17 cellular contexts compared by ENCODE assay signal in the genomic region with DNA sequence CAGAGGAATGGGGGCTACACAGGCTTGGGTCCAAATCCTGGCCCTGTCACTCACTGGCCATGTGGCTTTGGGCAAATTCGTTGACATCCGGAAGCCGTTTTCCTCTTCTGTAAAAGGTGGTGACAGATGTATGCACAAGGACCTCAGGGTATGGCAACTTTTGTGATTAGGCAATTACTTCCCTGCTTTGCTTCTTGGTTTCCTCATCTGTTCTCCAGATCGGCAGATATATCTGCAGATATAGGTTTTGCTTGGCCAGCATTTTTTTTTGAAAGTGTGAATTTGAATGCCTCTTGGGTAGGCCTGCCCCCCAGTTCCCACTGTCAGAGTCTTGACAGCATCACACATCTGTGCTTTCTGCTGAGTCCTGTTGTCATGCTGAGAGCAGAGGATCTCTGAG. TPM values are rescaled to one million over a fixed set of nuclear protein-coding genes. Genes with fewer than 3 reads are reported as not detected.
DNase-seq lines count a peak whose midpoint lies in the region; ATAC-seq and TF ChIP-seq lines count a peak whose summit lies in the region.
"Had no signal": no experiment of that assay in that cellular context is flagged by ENCODE, and none has a peak within 500 bp of the region (broad histone marks: within the 10 kb centered on the region; RNA-seq: fewer than 3 reads in every experiment).

No MANE protein-coding gene starts in this region.

- H3K4me1 ChIP-seq in right cardiac atrium (ENCODE audit: control insufficient read depth, insufficient read depth, low read length) = peaks cover 4% of the 10 kb centered on the region
- H3K4me1 ChIP-seq: BE2C, foreskin keratinocyte had no signal

- H3K27ac ChIP-seq in right cardiac atrium (ENCODE audit: low read length) (peak overlapping the region; percentile 73), WERI-Rb-1 (no peak overlapping the region)
- H3K27ac ChIP-seq: foreskin keratinocyte had no signal

- H3K4me1 Mint-ChIP-seq in stimulated activated naive CD8-positive, alpha-beta T cell treated with anti-CD3 and anti-CD28 coated beads, Interleukin-15, Interleukin-2, amounts not matched to agents 100 ng/mL and 50 ng/mL, for 24 hours (ENCODE audit: low read depth) = peaks cover 82% of the 10 kb centered on the region

- TF ChIP-seq CTCF in WERI-Rb-1 (IDR thresholded peaks at IDR 0.05; ENCODE audit: low read depth, low read length) = no peak

- H3K9me3 Mint-ChIP-seq in stimulated activated naive CD8-positive, alpha-beta T cell treated with anti-CD3 and anti-CD28 coated beads, Interleukin-15, Interleukin-2, amounts not matched to agents 100 ng/mL and 50 ng/mL, for 24 hours = no peaks in the 10 kb centered on the region

- H3K4me3 ChIP-seq in right cardiac atrium (ENCODE audit: low read length) (no peak overlapping the region), WERI-Rb-1 (ENCODE audit: low read depth, low read length) (no peak overlapping the region)

- no peaks in the 10 kb centered on the region for H3K36me3 ChIP-seq in WERI-Rb-1
- H3K36me3 ChIP-seq: BE2C had no signal

- no peak for ATAC-seq in stimulated activated naive CD8-positive, alpha-beta T cell treated with anti-CD3 and anti-CD28 coated beads, Interleukin-15, Interleukin-2, amounts not matched to agents 100 U/mL and 50 U/mL, for 24 hours
- ATAC-seq in right cardiac atrium (no peak), GM18517 (IDR thresholded peaks at IDR 0.05; ENCODE audit: unreplicated experiment) (no peak), HG03439 (IDR thresholded peaks at IDR 0.05; ENCODE audit: unreplicated experiment) (no peak)

- peak overlapping the region; percentile 79 for H3K4me3 Mint-ChIP-seq in stimulated activated naive CD8-positive, alpha-beta T cell treated with anti-CD3 and anti-CD28 coated beads, Interleukin-15, Interleukin-2, amounts not matched to agents 100 ng/mL and 50 ng/mL, for 24 hours

- intact Hi-C loops in right cardiac atrium (cut with DNase I) = no loop called here

- DNase-seq in stimulated activated naive CD8-positive, alpha-beta T cell treated with anti-CD3 and anti-CD28 coated beads, Interleukin-15, Interleukin-2, amounts not matched to agents 100 U/mL and 50 U/mL, for 24 hours = no peak
- DNase-seq in SIG-M5 treated with dmso at 0.1 percent for 504 hours (lab: John Stamatoyannopoulos, UW; ENCODE audit: unreplicated experiment) (peak; percentile 97), right cardiac atrium (no peak), glomerular visceral epithelial cell (ENCODE audit: extremely low spot score) (no peak), WERI-Rb-1 (no peak)
- DNase-seq: BE2C; effector CD8-positive, alpha-beta T cell; foreskin keratinocyte; NCI-H1092; NCI-H2227 treated with DMSO at 0.1 percent for 48 hours; stimulated activated CD4-positive, alpha-beta T cell treated with anti-CD3 and anti-CD28 coated beads, Interleukin-1b, Interleukin-23, amount 100 ng/mL, for 48 hours had no signal

- H3K9me3 ChIP-seq in right cardiac atrium (ENCODE audit: control insufficient read depth, low read length) (no peaks in the 10 kb centered on the region), WERI-Rb-1 (ENCODE audit: severe bottlenecking) (no peaks in the 10 kb centered on the region)
- H3K9me3 ChIP-seq: BE2C had no signal

- no peaks in the 10 kb centered on the region for H3K27me3 Mint-ChIP-seq in stimulated activated naive CD8-positive, alpha-beta T cell treated with anti-CD3 and anti-CD28 coated beads, Interleukin-15, Interleukin-2, amounts not matched to agents 100 ng/mL and 50 ng/mL, for 24 hours

- WGBS in right cardiac atrium = 50% methylated on average over 4 of the region's 4 CpGs

- no peaks in the 10 kb centered on the region for H3K27me3 ChIP-seq in right cardiac atrium (ENCODE audit: control insufficient read depth, insufficient read depth)
- no peaks in the 10 kb centered on the region for H3K27me3 ChIP-seq in WERI-Rb-1 (ENCODE audit: insufficient read depth, low read depth, severe bottlenecking)
- H3K27me3 ChIP-seq: BE2C had no signal

- peak overlapping the region; percentile 17 for H3K27ac Mint-ChIP-seq in stimulated activated naive CD8-positive, alpha-beta T cell treated with anti-CD3 and anti-CD28 coated beads, Interleukin-15, Interleukin-2, amounts not matched to agents 100 ng/mL and 50 ng/mL, for 24 hours

- H3K36me3 Mint-ChIP-seq in stimulated activated naive CD8-positive, alpha-beta T cell treated with anti-CD3 and anti-CD28 coated beads, Interleukin-15, Interleukin-2, amounts not matched to agents 100 ng/mL and 50 ng/mL, for 24 hours (ENCODE audit: low read depth) = no peaks in the 10 kb centered on the region

RNA-seq across cellular contexts. Expression of gene TMEM272, which starts 17.7 kb away (rescaled TPM):
- 1 to 10 TPM; 2.7 to 8.2 (median 4.7) TPM for total RNA-seq in right cardiac atrium
- polyA plus RNA-seq in right cardiac atrium = 3.4 TPM
- total RNA-seq: foreskin keratinocyte, H4, pulmonary artery endothelial cell, RPMI7951 had no signal
- polyA plus RNA-seq: foreskin keratinocyte had no signal

RNA-seq across cellular contexts. Expression of gene DHRS12, which starts 23.3 kb away (rescaled TPM):
- total RNA-seq in right cardiac atrium = 10 to 100 TPM; 11.1 to 13.6 (median 12.2) TPM
- polyA plus RNA-seq in right cardiac atrium = 16.5 TPM

RNA-seq across cellular contexts. Expression of gene CCDC70, which starts 34.5 kb away (rescaled TPM):
- not detected for total RNA-seq in right cardiac atrium
- polyA plus RNA-seq in right cardiac atrium = 0.07 TPM
- total RNA-seq: foreskin keratinocyte, H4, pulmonary artery endothelial cell, RPMI7951 had no signal
- polyA plus RNA-seq: foreskin keratinocyte had no signal
